In the genomic region with DNA sequence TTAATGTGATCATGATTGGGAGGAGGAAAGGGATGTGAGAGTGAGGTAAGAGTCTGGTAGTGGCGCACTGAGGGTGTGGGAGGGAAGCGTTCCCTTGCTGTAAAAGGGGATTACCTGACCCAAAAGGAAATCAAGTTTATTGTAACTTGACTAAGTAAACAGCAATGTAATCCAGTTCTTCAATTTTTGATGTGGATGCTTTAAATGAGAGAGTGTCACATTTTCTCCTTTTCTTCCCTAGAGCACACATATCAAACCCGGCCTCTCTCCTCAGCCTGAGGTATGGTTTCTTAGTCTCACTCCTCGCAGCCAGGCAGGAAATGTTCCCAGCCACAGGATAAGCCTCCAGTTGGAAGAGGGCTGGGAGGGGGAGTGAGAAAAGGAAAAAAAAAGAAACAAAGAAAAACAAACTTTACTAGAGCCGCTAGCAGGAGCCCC, we compare ENCODE assay signal across 8 cellular contexts. TPM values are rescaled to one million over a fixed set of nuclear protein-coding genes. Genes with fewer than 3 reads are reported as not detected.
DNase-seq lines count a peak whose midpoint lies in the region; ATAC-seq and TF ChIP-seq lines count a peak whose summit lies in the region.

No MANE protein-coding gene starts in this region.

- H3K27me3 Mint-ChIP-seq in activated CD8-positive, alpha-beta T cell treated with anti-CD3 and anti-CD28 coated beads, Interleukin-2, amount 10 ng/mL, durations not matched to agents 7 days and 5 days (ENCODE audit: low read depth): peaks cover 20% of the 10 kb centered on the region
- peaks cover 43% of the 10 kb centered on the region for H3K27me3 Mint-ChIP-seq in CD4-positive, alpha-beta T cell

- H3K4me3 Mint-ChIP-seq in activated CD8-positive, alpha-beta T cell treated with anti-CD3 and anti-CD28 coated beads, Interleukin-2, amount 10 ng/mL, durations not matched to agents 7 days and 5 days: peak overlapping the region; percentile 47
- no peak overlapping the region for H3K4me3 Mint-ChIP-seq in CD4-positive, alpha-beta T cell

- intact Hi-C loops in CD4-positive, alpha-beta T cell (cut with DNase I, micrococcal nuclease): no loop called here

- no peaks in the 10 kb centered on the region for H3K36me3 ChIP-seq in HEK293 (ENCODE audit: control insufficient read depth in 2 of 2, insufficient read depth in 1 of 2, low read length in 2 of 2)
- H3K36me3 ChIP-seq in skeletal muscle tissue (ENCODE audit: control insufficient read depth in 3 of 3, insufficient read depth in 3 of 3, low read length in 3 of 3): no peaks in the 10 kb centered on the region

- no peaks in the 10 kb centered on the region for H3K27me3 ChIP-seq in skeletal muscle tissue (ENCODE audit: control insufficient read depth in 3 of 3, insufficient read depth in 3 of 3, low read length in 3 of 3)
- no peaks in the 10 kb centered on the region for H3K27me3 ChIP-seq in CD4-positive, alpha-beta T cell (ENCODE audit: control insufficient read depth, insufficient read depth, low read length)

- H3K9ac ChIP-seq in skeletal muscle tissue (ENCODE audit: low read depth in 1 of 3, low read length in 3 of 3): peak overlapping the region; percentile 43 to 84 (median 83)

- no peak overlapping the region for H3K27ac Mint-ChIP-seq in activated CD8-positive, alpha-beta T cell treated with anti-CD3 and anti-CD28 coated beads, Interleukin-2, amount 10 ng/mL, durations not matched to agents 7 days and 5 days
- H3K27ac Mint-ChIP-seq in CD4-positive, alpha-beta T cell: no peak overlapping the region

- POLR2A ChIA-PET in HEK293 (lab: Yijun Ruan, JAX): interaction anchor here (0.5 kb wide), 1 partner anchor 83 kb away, joined by 3 read pairs; no protein-coding TSS in a partner anchor
- POLR2A ChIA-PET in activated CD8-positive, alpha-beta T cell treated with anti-CD3 and anti-CD28 coated beads, Interleukin-2, amount 10 ng/mL, durations not matched to agents 7 days and 5 days (lab: Charles Lee): no interaction called here
- POLR2A ChIA-PET in CD4-positive, alpha-beta T cell (lab: Charles Lee): no interaction called here

- DNase-seq in activated CD8-positive, alpha-beta T cell treated with anti-CD3 and anti-CD28 coated beads, Interleukin-2, amount 10 ng/mL, durations not matched to agents 7 days and 5 days: no peak
- no peak for DNase-seq in Ammon's horn (ENCODE audit: low spot score)
- no peak for DNase-seq in CD4-positive, alpha-beta T cell
- DNase-seq in GM10266 (ENCODE audit: extremely low spot score): no peak

- peak overlapping the region; percentile 87 for H3K27ac ChIP-seq in HEK293 (ENCODE audit: extremely low read depth, low read depth, low read length)
- H3K27ac ChIP-seq in skeletal muscle tissue (ENCODE audit: low read depth, low read length): peak overlapping the region; percentile 75
- no peak overlapping the region for H3K27ac ChIP-seq in CD4-positive, alpha-beta T cell (ENCODE audit: low read depth, low read length)

- H3K4me1 Mint-ChIP-seq in activated CD8-positive, alpha-beta T cell treated with anti-CD3 and anti-CD28 coated beads, Interleukin-2, amount 10 ng/mL, durations not matched to agents 7 days and 5 days (ENCODE audit: low read depth): peaks cover 6% of the 10 kb centered on the region
- H3K4me1 Mint-ChIP-seq in CD4-positive, alpha-beta T cell (ENCODE audit: low read depth): peaks cover 9% of the 10 kb centered on the region

- H3K4me3 ChIP-seq in HEK293 (ENCODE audit: low read depth, low read length) (peak overlapping the region; percentile 58), iPS-11a (ENCODE audit: low read depth, low read length) (peak overlapping the region; percentile 77), skeletal muscle tissue (ENCODE audit: low read length in 3 of 3) (peak overlapping the region; percentile 81 to 91 (median 86))

- H3K4me1 ChIP-seq in HEK293 (ENCODE audit: control insufficient read depth, insufficient read depth, low read length) (peaks cover 26% of the 10 kb centered on the region), skeletal muscle tissue (ENCODE audit: control insufficient read depth in 3 of 3, insufficient read depth in 3 of 3, low read length in 3 of 3) (peaks cover 13 to 26% (median 20%) of the 10 kb centered on the region in 3 donors)

- H3K9me3 Mint-ChIP-seq in activated CD8-positive, alpha-beta T cell treated with anti-CD3 and anti-CD28 coated beads, Interleukin-2, amount 10 ng/mL, durations not matched to agents 7 days and 5 days (ENCODE audit: insufficient read depth): no peaks in the 10 kb centered on the region
- no peaks in the 10 kb centered on the region for H3K9me3 Mint-ChIP-seq in CD4-positive, alpha-beta T cell

- TF ChIP-seq CTCF in HEK293 (tag by site-specific recombination; IDR thresholded peaks at IDR 0.05) (no peak; the same call in 1 of the 2 replicates), GM10266 (IDR thresholded peaks at IDR 0.05; ENCODE audit: control insufficient read depth, insufficient read depth, low read depth, missing control alignments) (no peak)
- TF ChIP-seq CTCF in CD4-positive, alpha-beta T cell (IDR thresholded peaks at IDR 0.05): no peak

- no peaks in the 10 kb centered on the region for H3K9me3 ChIP-seq in HEK293 (ENCODE audit: control insufficient read depth, insufficient read depth, low read depth, low read length)
- H3K9me3 ChIP-seq in skeletal muscle tissue (ENCODE audit: control insufficient read depth in 3 of 3, low read length in 3 of 3): no peaks in the 10 kb centered on the region
- no peaks in the 10 kb centered on the region for H3K9me3 ChIP-seq in CD4-positive, alpha-beta T cell (ENCODE audit: control insufficient read depth, low read length)

- CTCF ChIA-PET in HEK293 (lab: Yijun Ruan, JAX): interaction anchor here (1.2 to 1.4 kb wide), 2 partner anchors 157 to 187 kb away, joined by 4 read pairs; no protein-coding TSS in a partner anchor
- CTCF ChIA-PET in activated CD8-positive, alpha-beta T cell treated with anti-CD3 and anti-CD28 coated beads, Interleukin-2, amount 10 ng/mL, durations not matched to agents 7 days and 5 days (lab: Charles Lee): no interaction called here
- CTCF ChIA-PET in CD4-positive, alpha-beta T cell (lab: Charles Lee): no interaction called here

- ATAC-seq in activated CD8-positive, alpha-beta T cell treated with anti-CD3 and anti-CD28 coated beads, Interleukin-2, amount 10 ng/mL, durations not matched to agents 7 days and 5 days: no peak
- no peak for ATAC-seq in GM18909 (IDR thresholded peaks at IDR 0.05; ENCODE audit: poor library complexity, unreplicated experiment)
- no peak for ATAC-seq in CD4-positive, alpha-beta T cell (ENCODE audit: poor library complexity)

- no peaks in the 10 kb centered on the region for H3K36me3 Mint-ChIP-seq in activated CD8-positive, alpha-beta T cell treated with anti-CD3 and anti-CD28 coated beads, Interleukin-2, amount 10 ng/mL, durations not matched to agents 7 days and 5 days (ENCODE audit: low read depth)
- no peaks in the 10 kb centered on the region for H3K36me3 Mint-ChIP-seq in CD4-positive, alpha-beta T cell (ENCODE audit: low read depth)

TF ChIP-seq in HEK293, 187 proteins besides CTCF, POLR2A, EP300 and RAD21 (continues in another document):
- TF ChIP-seq, protein P1, sequence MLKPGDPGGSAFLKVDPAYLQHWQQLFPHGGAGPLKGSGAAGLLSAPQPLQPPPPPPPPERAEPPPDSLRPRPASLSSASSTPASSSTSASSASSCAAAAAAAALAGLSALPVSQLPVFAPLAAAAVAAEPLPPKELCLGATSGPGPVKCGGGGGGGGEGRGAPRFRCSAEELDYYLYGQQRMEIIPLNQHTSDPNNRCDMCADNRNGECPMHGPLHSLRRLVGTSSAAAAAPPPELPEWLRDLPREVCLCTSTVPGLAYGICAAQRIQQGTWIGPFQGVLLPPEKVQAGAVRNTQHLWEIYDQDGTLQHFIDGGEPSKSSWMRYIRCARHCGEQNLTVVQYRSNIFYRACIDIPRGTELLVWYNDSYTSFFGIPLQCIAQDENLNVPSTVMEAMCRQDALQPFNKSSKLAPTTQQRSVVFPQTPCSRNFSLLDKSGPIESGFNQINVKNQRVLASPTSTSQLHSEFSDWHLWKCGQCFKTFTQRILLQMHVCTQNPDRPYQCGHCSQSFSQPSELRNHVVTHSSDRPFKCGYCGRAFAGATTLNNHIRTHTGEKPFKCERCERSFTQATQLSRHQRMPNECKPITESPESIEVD (tag by site-specific recombination; IDR thresholded peaks at IDR 0.05): peak; percentile 50; the same call in 1 of the 2 replicates
- no peak for TF ChIP-seq ZNF10 (tag by site-specific recombination; IDR thresholded peaks at IDR 0.05)
- no peak for TF ChIP-seq SCRT2 (tag by site-specific recombination; IDR thresholded peaks at IDR 0.05)
- TF ChIP-seq, protein P2, sequence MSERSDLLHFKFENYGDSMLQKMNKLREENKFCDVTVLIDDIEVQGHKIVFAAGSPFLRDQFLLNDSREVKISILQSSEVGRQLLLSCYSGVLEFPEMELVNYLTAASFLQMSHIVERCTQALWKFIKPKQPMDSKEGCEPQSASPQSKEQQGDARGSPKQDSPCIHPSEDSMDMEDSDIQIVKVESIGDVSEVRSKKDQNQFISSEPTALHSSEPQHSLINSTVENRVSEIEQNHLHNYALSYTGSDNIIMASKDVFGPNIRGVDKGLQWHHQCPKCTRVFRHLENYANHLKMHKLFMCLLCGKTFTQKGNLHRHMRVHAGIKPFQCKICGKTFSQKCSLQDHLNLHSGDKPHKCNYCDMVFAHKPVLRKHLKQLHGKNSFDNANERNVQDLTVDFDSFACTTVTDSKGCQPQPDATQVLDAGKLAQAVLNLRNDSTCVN (tag by site-specific recombination; optimal IDR thresholded peaks at IDR 0.05): no peak
- no peak for TF ChIP-seq ZNF133 (tag by site-specific recombination; IDR thresholded peaks at IDR 0.05)
- no peak for TF ChIP-seq ZSCAN30 (tag by site-specific recombination; IDR thresholded peaks at IDR 0.05)

RNA-seq across cellular contexts. Expression of a gene that starts 0.7 kb away (rescaled TPM):
- total RNA-seq in activated CD8-positive, alpha-beta T cell treated with anti-CD3 and anti-CD28 coated beads, Interleukin-2, amount 10 ng/mL, durations not matched to agents 7 days and 5 days: not detected
- 29.7 TPM for total RNA-seq in skeletal muscle tissue
- not detected for total RNA-seq in CD4-positive, alpha-beta T cell

Comparison
In these comparisons a context has a peak if more than half of its experiments do, and no peak if none do; other contexts are left out.
1. RNA of a gene that starts 0.7 kb away (total RNA-seq): 29.7 TPM in skeletal muscle tissue (single experiment); not detected in activated CD8-positive, alpha-beta T cell treated with anti-CD3 and anti-CD28 coated beads, Interleukin-2, amount 10 ng/mL, durations not matched to agents 7 days and 5 days and not detected in CD4-positive, alpha-beta T cell; every median in the first group is over 10 times any median in the second.
2. Peak in every context shown above with its lines, with median percentiles within 50 percentile points of each other: H3K4me3 ChIP-seq.